ENCODE assay signal across 22 cellular contexts in genomic region chr1:236137285-236137852, GRCh38. TPM values are rescaled to one million over a fixed set of nuclear protein-coding genes. Genes with fewer than 3 reads are reported as not detected.
DNase-seq lines count a peak whose midpoint lies in the region; ATAC-seq, FAIRE-seq and TF ChIP-seq lines count a peak whose summit lies in the region.
"Had no signal": no experiment of that assay in that cellular context is flagged by ENCODE, and none has a peak within 500 bp of the region (broad histone marks: within the 10 kb centered on the region; RNA-seq: fewer than 3 reads in every experiment).

No MANE protein-coding gene starts in this region.

- H3K9ac ChIP-seq in OCI-LY1 (ENCODE audit: low read length): no peak overlapping the region

- H3K27ac ChIP-seq in OCI-LY1 (ENCODE audit: low read depth, low read length, poor library complexity, severe bottlenecking) (no peak overlapping the region), left lung (no peak overlapping the region)
- H3K27ac ChIP-seq: Peyer's patch had no signal

- no peak overlapping the region for H2AFZ ChIP-seq in OCI-LY1 (ENCODE audit: low read length)

- H3K4me3 Mint-ChIP-seq in endothelial cell (ENCODE audit: unreplicated experiment): peak overlapping the region; percentile 38
- H3K4me3 Mint-ChIP-seq: mesothelial cell of epicardium; stimulated activated effector memory CD8-positive, alpha-beta T cell treated with anti-CD3 and anti-CD28 coated beads, Interleukin-12 subunit alpha, Interleukin-12 subunit beta, amount 100 ng/mL, for 72 hours had no signal

- no peaks in the 10 kb centered on the region for H3F3A ChIP-seq in OCI-LY1 (ENCODE audit: insufficient read depth, low read length)

- FAIRE-seq in D721Med (lab: Jason Lieb, UNC): no peak
- FAIRE-seq: GM19239, kidney, TTC549 had no signal

- H3K79me2 ChIP-seq in OCI-LY1 (ENCODE audit: insufficient read depth, low read length): no peaks in the 10 kb centered on the region

- no peak overlapping the region for H3K27ac Mint-ChIP-seq in endothelial cell (ENCODE audit: unreplicated experiment)
- H3K27ac Mint-ChIP-seq: mesothelial cell of epicardium; stimulated activated effector memory CD8-positive, alpha-beta T cell treated with anti-CD3 and anti-CD28 coated beads, Interleukin-12 subunit alpha, Interleukin-12 subunit beta, amount 100 ng/mL, for 72 hours had no signal

- TF ChIP-seq CTCF in GM06990 (IDR thresholded peaks at IDR 0.05; ENCODE audit: insufficient read depth, low read length, poor library complexity, severe bottlenecking): peak; percentile 42
- TF ChIP-seq CTCF in GM13977 (IDR thresholded peaks at IDR 0.05; ENCODE audit: extremely low read depth, insufficient read depth, missing control alignments): peak; percentile 28
- peak; percentile 58 for TF ChIP-seq CTCF in OCI-LY1 (IDR thresholded peaks at IDR 0.05; ENCODE audit: low read length)
- TF ChIP-seq CTCF in endothelial cell (IDR thresholded peaks at IDR 0.05; ENCODE audit: unreplicated experiment): no peak
- TF ChIP-seq CTCF in D721Med (IDR thresholded peaks at IDR 0.05; ENCODE audit: insufficient read depth, missing control alignments): no peak
- no peak for TF ChIP-seq CTCF in left lung (IDR thresholded peaks at IDR 0.05)

- H4K20me1 ChIP-seq in OCI-LY1 (ENCODE audit: insufficient read depth, low read length): no peaks in the 10 kb centered on the region

- DNase-seq in GM06990 (ENCODE audit: extremely low read depth, insufficient read length) (no peak), GM13977 (ENCODE audit: low spot score) (no peak), endothelial cell (ENCODE audit: low spot score) (no peak), A172 (ENCODE audit: low spot score) (no peak), D721Med (ENCODE audit: insufficient read length, low spot score) (no peak), SW480 (ENCODE audit: low spot score) (no peak), left lung (no peak)
- DNase-seq: activated CD4-positive, alpha-beta T cell treated with anti-CD3 and anti-CD28 coated beads, Interleukin-2, amount 50 U/mL, for 1 hour; amygdala; BE2C; central memory CD4-positive, alpha-beta T cell; hypothalamus; kidney; NCI-H2171; NCI-H748 treated with DMSO at 0.1 percent for 48 hours; Peyer's patch; stimulated activated CD4-positive, alpha-beta T cell treated with anti-CD3 and anti-CD28 coated beads, Interleukin-12 subunit alpha, Interleukin-12 subunit beta, amount 100 ng/mL, for 4 hours had no signal

- H3K36me3 ChIP-seq in GM06990 (ENCODE audit: control insufficient read depth, insufficient read depth, low read length) (no peaks in the 10 kb centered on the region), OCI-LY1 (ENCODE audit: insufficient read depth, low read length) (no peaks in the 10 kb centered on the region), left lung (no peaks in the 10 kb centered on the region)
- H3K36me3 ChIP-seq: BE2C, Peyer's patch had no signal

- peaks cover 4% of the 10 kb centered on the region for H3K36me3 Mint-ChIP-seq in endothelial cell (ENCODE audit: low read depth, unreplicated experiment)
- H3K36me3 Mint-ChIP-seq: mesothelial cell of epicardium had no signal

- no peak overlapping the region for H3K4me2 ChIP-seq in OCI-LY1 (ENCODE audit: low read length)

- H3K4me1 ChIP-seq in OCI-LY1 (ENCODE audit: insufficient read depth, low read length, severe bottlenecking) (no peaks in the 10 kb centered on the region), left lung (peaks cover 0 to 12% of the 10 kb centered on the region in 2 donors)
- H3K4me1 ChIP-seq: BE2C had no signal

- intact Hi-C loops in left lung (cut with DNase I): no loop called here

- H3K4me1 Mint-ChIP-seq in endothelial cell (ENCODE audit: unreplicated experiment): peaks cover 10% of the 10 kb centered on the region

- H3K9me2 ChIP-seq in OCI-LY1 (ENCODE audit: low read depth, low read length): no peaks in the 10 kb centered on the region

- H3K27me3 Mint-ChIP-seq in endothelial cell (ENCODE audit: unreplicated experiment): peaks cover 1% of the 10 kb centered on the region

- no peaks in the 10 kb centered on the region for H3K9me3 Mint-ChIP-seq in endothelial cell (ENCODE audit: unreplicated experiment)
- H3K9me3 Mint-ChIP-seq: mesothelial cell of epicardium; stimulated activated effector memory CD8-positive, alpha-beta T cell treated with anti-CD3 and anti-CD28 coated beads, Interleukin-12 subunit alpha, Interleukin-12 subunit beta, amount 100 ng/mL, for 72 hours had no signal

- no peaks in the 10 kb centered on the region for H3K9me3 ChIP-seq in OCI-LY1 (ENCODE audit: low read length)
- H3K9me3 ChIP-seq in left lung: no peaks in the 10 kb centered on the region
- H3K9me3 ChIP-seq: BE2C, Peyer's patch had no signal

- ATAC-seq in left lung: no peak
- ATAC-seq: stimulated activated effector memory CD8-positive, alpha-beta T cell treated with anti-CD3 and anti-CD28 coated beads, Interleukin-12 subunit alpha, Interleukin-12 subunit beta, amount 100 ng/mL, for 72 hours had no signal

- H3K27me3 ChIP-seq in GM06990 (replicated peaks; ENCODE audit: control insufficient read depth, insufficient read depth, low read length): peaks cover 4% of the 10 kb centered on the region; the same call in 1 of the 2 replicates
- peaks cover 4% of the 10 kb centered on the region; the same call in 1 of the 2 replicates for H3K27me3 ChIP-seq in OCI-LY1 (ENCODE audit: insufficient read depth, low read length)
- peaks cover 0 to 60% of the 10 kb centered on the region in 2 donors for H3K27me3 ChIP-seq in left lung
- H3K27me3 ChIP-seq: Peyer's patch had no signal

- in situ Hi-C loops in GM13977 (cut with MboI; ENCODE audit: low pct_unique_long_range_greater_than_20kb, low sequenced_read_pairs, unreplicated experiment): no loop called here

- H3K4me3 ChIP-seq in GM06990 (replicated peaks; ENCODE audit: low read depth, low read length): no peak overlapping the region
- no peak overlapping the region for H3K4me3 ChIP-seq in OCI-LY1 (ENCODE audit: low read depth, low read length, poor library complexity, severe bottlenecking)
- no peak overlapping the region for H3K4me3 ChIP-seq in left lung
- H3K4me3 ChIP-seq: Peyer's patch had no signal

RNA-seq across cellular contexts. Expression of gene GPR137B, which starts 5.0 kb away (rescaled TPM):
- total RNA-seq in endothelial cell (ENCODE audit: unreplicated experiment): 18.2 TPM
- 10.3 and 17.4 TPM in 2 replicates for total RNA-seq in A172 (2014; rRNA removed; shearing (Covaris generic))
- 10 to 100 TPM; 18.2 to 37.4 TPM for total RNA-seq in left lung

Comparison
In these comparisons a context has a peak if more than half of its experiments do, and no peak if none do; other contexts are left out.
1. CTCF ChIP-seq: peak in GM06990 (single experiment), GM13977 (single experiment) and OCI-LY1 (single experiment); none in endothelial cell (single experiment), D721Med (single experiment) and left lung (0 of 2).